Comparison of ENCODE assay signal across 11 cellular contexts in the genomic region with DNA sequence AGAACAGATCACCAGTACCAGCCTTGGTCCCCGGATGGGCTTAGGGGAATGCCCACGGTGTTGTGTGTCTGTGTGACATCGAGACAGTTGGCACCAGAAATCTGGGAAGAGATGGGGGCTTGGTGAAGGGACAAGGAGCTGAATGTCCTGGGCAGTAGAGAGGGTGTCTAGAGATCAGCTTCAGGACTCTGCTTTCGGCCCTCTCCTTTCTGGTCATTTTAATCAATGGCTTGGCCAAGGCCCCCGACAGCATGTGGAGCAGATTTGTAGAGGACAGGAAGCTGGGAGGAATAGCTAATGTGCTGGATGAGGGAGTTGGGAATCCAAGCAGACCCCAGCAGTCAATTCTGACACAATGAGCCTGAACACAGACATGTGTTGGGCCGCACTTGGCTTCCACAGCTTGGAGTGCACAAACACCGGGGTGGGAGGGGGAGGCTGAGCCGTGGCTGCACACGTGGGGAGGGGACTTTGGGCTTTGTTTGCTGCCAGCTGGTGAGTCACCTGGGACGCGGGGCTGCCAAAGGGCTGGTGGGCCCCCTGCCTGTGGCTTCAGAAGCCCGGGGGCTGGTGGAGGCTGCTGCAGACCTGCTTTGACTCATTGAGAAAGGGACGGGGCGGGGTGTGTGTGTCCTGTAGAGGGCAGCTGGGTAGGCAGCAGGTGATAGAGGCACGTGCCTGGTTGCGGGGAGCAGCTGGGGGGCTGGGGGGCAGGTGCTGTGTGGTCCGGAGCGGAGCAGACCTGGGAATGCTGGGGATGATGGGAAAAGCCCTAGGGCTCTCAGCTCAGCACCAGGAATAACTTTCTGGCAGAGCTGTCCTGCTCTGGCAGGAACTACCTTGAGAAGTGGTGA. TPM values are rescaled to one million over a fixed set of nuclear protein-coding genes. Genes with fewer than 3 reads are reported as not detected.
DNase-seq lines count a peak whose midpoint lies in the region; ATAC-seq and TF ChIP-seq lines count a peak whose summit lies in the region.
"Had no signal": no experiment of that assay in that cellular context is flagged by ENCODE, and none has a peak within 500 bp of the region (broad histone marks: within the 10 kb centered on the region; RNA-seq: fewer than 3 reads in every experiment).

No MANE protein-coding gene starts in this region.

- H3K4me3 Mint-ChIP-seq in T-helper 2 cell treated with Interferon-gamma antibody and Interleukin-4, amounts not matched to agents 5 μg/mL and 100 μg/mL, for 36 hours: no peak overlapping the region

- H3K4me3 ChIP-seq in WERI-Rb-1 (ENCODE audit: low read depth, low read length): no peak overlapping the region
- no peak overlapping the region for H3K4me3 ChIP-seq in aorta (ENCODE audit: low read length in 2 of 2)

- no peaks in the 10 kb centered on the region for H3K36me3 Mint-ChIP-seq in T-helper 2 cell treated with Interferon-gamma antibody and Interleukin-4, amounts not matched to agents 5 μg/mL and 100 μg/mL, for 36 hours (ENCODE audit: low read depth)

- ATAC-seq in aorta (ENCODE audit: low FRiP score): peak; percentile 37
- no peak for ATAC-seq in GM19035 (IDR thresholded peaks at IDR 0.05; ENCODE audit: unreplicated experiment)
- ATAC-seq: esophagus mucosa had no signal

- TF ChIP-seq CTCF in WERI-Rb-1 (IDR thresholded peaks at IDR 0.05; ENCODE audit: low read depth, low read length): 0 out of 2 replicates have a peak, but pooled peaks have one; percentile 7

- peak overlapping the region; percentile 97 for H3K27ac ChIP-seq in WERI-Rb-1
- H3K27ac ChIP-seq in aorta (ENCODE audit: low read depth in 1 of 2, low read length in 2 of 2): no peak overlapping the region

- peak; percentile 22 for DNase-seq in stimulated activated CD4-positive, alpha-beta T cell treated with anti-CD3 and anti-CD28 coated beads, Interleukin-1b, Interleukin-23, amount 100 ng/mL, for 48 hours
- DNase-seq in stimulated activated CD4-positive, alpha-beta T cell treated with anti-CD3 and anti-CD28 coated beads, Interleukin-4, amount 100 ng/mL, for 4 hours: no peak
- DNase-seq in WERI-Rb-1 (peak; percentile 90), kidney tubule cell (ENCODE audit: low spot score) (peak; percentile 22), aorta (peak in 1 of 2 donors; percentile 78), NOMO-1 treated with dmso at 0.1 percent for 144 hours (lab: John Stamatoyannopoulos, UW; ENCODE audit: unreplicated experiment) (no peak)
- DNase-seq in T-helper 2 cell treated with Interferon-gamma antibody and Interleukin-4, amounts not matched to agents 5 μg/mL and 100 μg/mL, for 36 hours (ENCODE audit: low spot score): no peak

- intact Hi-C loops in aorta (cut with DNase I): no loop called here

- H3K27me3 Mint-ChIP-seq in T-helper 2 cell treated with Interferon-gamma antibody and Interleukin-4, amounts not matched to agents 5 μg/mL and 100 μg/mL, for 36 hours (ENCODE audit: low read depth): peaks cover 3% of the 10 kb centered on the region

- H3K27me3 ChIP-seq in WERI-Rb-1 (ENCODE audit: insufficient read depth, low read depth, severe bottlenecking) (no peaks in the 10 kb centered on the region), aorta (ENCODE audit: control insufficient read depth in 1 of 2, insufficient read depth in 2 of 2, low read length in 1 of 2) (no peaks in the 10 kb centered on the region)

- no peak overlapping the region for H3K27ac Mint-ChIP-seq in T-helper 2 cell treated with Interferon-gamma antibody and Interleukin-4, amounts not matched to agents 5 μg/mL and 100 μg/mL, for 36 hours

- H3K4me1 ChIP-seq in aorta (ENCODE audit: control insufficient read depth in 1 of 2, insufficient read depth in 2 of 2, low read length in 2 of 2): no peaks in the 10 kb centered on the region

- H3K36me3 ChIP-seq in WERI-Rb-1 (peaks cover 55% of the 10 kb centered on the region), aorta (ENCODE audit: control insufficient read depth in 1 of 2, insufficient read depth in 2 of 2, low read length in 1 of 2) (no peaks in the 10 kb centered on the region)

- no peaks in the 10 kb centered on the region for H3K9me3 Mint-ChIP-seq in T-helper 2 cell treated with Interferon-gamma antibody and Interleukin-4, amounts not matched to agents 5 μg/mL and 100 μg/mL, for 36 hours

- 20 to 26% methylated on average over 17 to 18 of the region's 18 CpGs for WGBS in aorta, 2 donors

- H3K9me3 ChIP-seq in WERI-Rb-1 (ENCODE audit: severe bottlenecking): no peaks in the 10 kb centered on the region
- H3K9me3 ChIP-seq in aorta (ENCODE audit: control insufficient read depth, low read length): no peaks in the 10 kb centered on the region

- no peaks in the 10 kb centered on the region for H3K4me1 Mint-ChIP-seq in T-helper 2 cell treated with Interferon-gamma antibody and Interleukin-4, amounts not matched to agents 5 μg/mL and 100 μg/mL, for 36 hours (ENCODE audit: low read depth)

RNA-seq across cellular contexts. Expression of a gene that starts 20.9 kb away (rescaled TPM):
- total RNA-seq in aorta: 1 to 10 TPM in 1 of 2 donors, under 1 TPM in 1; 0.16 to 1.4 TPM
- polyA plus RNA-seq in aorta: under 1 TPM in 1 of 2 donors, not detected in 1; 0.25 TPM
- total RNA-seq: esophagus mucosa, MCF 10A, ureter had no signal

RNA-seq across cellular contexts. Expression of a gene that starts 59.5 kb away (rescaled TPM):
- total RNA-seq in aorta: 100 to 1,000 TPM in 1 of 2 donors, 10 to 100 TPM in 1; 54.8 to 152 TPM
- 10 to 100 TPM; 14.3 to 52.9 TPM for polyA plus RNA-seq in aorta
- total RNA-seq: MCF 10A had no signal

Comparison
In these comparisons a context has a peak if more than half of its experiments do, and no peak if none do; other contexts are left out.
1. DNase-seq: peak in stimulated activated CD4-positive, alpha-beta T cell treated with anti-CD3 and anti-CD28 coated beads, Interleukin-1b, Interleukin-23, amount 100 ng/mL, for 48 hours (single experiment), WERI-Rb-1 (single experiment) and kidney tubule cell (single experiment); none in stimulated activated CD4-positive, alpha-beta T cell treated with anti-CD3 and anti-CD28 coated beads, Interleukin-4, amount 100 ng/mL, for 4 hours (0 of 2), T-helper 2 cell treated with Interferon-gamma antibody and Interleukin-4, amounts not matched to agents 5 μg/mL and 100 μg/mL, for 36 hours (single experiment) and NOMO-1 treated with dmso at 0.1 percent for 144 hours (single experiment).